In genomic region chr1:172135076-172135672, GRCh38 we compare ENCODE assay signal across 8 cellular contexts.
DNase-seq lines count a peak whose midpoint lies in the region; ATAC-seq, FAIRE-seq and TF ChIP-seq lines count a peak whose summit lies in the region.

No MANE protein-coding gene starts in this region.

- no peak overlapping the region for H3K4me3 ChIP-seq in GM23248
- no peak overlapping the region for H3K4me3 ChIP-seq in WERI-Rb-1 (ENCODE audit: low read depth, low read length)

- peaks cover 8% of the 10 kb centered on the region for H3K79me2 ChIP-seq in GM23248 (ENCODE audit: insufficient read depth)

- no peaks in the 10 kb centered on the region for H3K9me3 ChIP-seq in GM23248 (ENCODE audit: low read depth)
- H3K9me3 ChIP-seq in WERI-Rb-1 (ENCODE audit: severe bottlenecking), result no peaks in the 10 kb centered on the region

- in situ Hi-C loops in GM23248 (cut with MboI), result loop anchor here (5.0 kb wide), 1 partner anchor 257 kb away; no protein-coding TSS in a partner anchor

- H3K4me3 Mint-ChIP-seq in CD14-positive monocyte, result no peak overlapping the region
- H3K4me3 Mint-ChIP-seq in stimulated activated effector memory CD8-positive, alpha-beta T cell treated with anti-CD3 and anti-CD28 coated beads, Interleukin-12 subunit alpha, Interleukin-12 subunit beta, amount 100 ng/mL, for 72 hours, result no peak overlapping the region

- peak; percentile 56 for FAIRE-seq in islet of Langerhans (lab: Jason Lieb, UNC)

- H3K27me3 Mint-ChIP-seq in CD14-positive monocyte (ENCODE audit: low read depth in 3 of 3), result no peaks in the 10 kb centered on the region

- WGBS in GM23248 (ENCODE audit: low coverage in 1 of 2, low lambda C conversion rate in 2 of 2, missing lambda C conversion rate in 2 of 2), 2 experiments, result 91 to 93% methylated on average over 2 of the region's 2 CpGs

- no peak overlapping the region for H3K9ac ChIP-seq in GM23248

- no peak overlapping the region for H2AFZ ChIP-seq in GM23248

- peaks cover 54% of the 10 kb centered on the region for H3K4me1 ChIP-seq in GM23248 (ENCODE audit: insufficient read depth)

- H3K36me3 ChIP-seq in GM23248 (ENCODE audit: low read depth) (peaks cover 20% of the 10 kb centered on the region), WERI-Rb-1 (no peaks in the 10 kb centered on the region)

- H3K27ac ChIP-seq in GM23248, result peak overlapping the region; percentile 98; the same call in 1 of the 2 replicates
- no peak overlapping the region for H3K27ac ChIP-seq in WERI-Rb-1

- intact Hi-C loops in CD14-positive monocyte (cut with micrococcal nuclease), result no loop called here

- peak; percentile 75 for TF ChIP-seq CTCF in CD14-positive monocyte (IDR thresholded peaks at IDR 0.05)
- TF ChIP-seq CTCF in WERI-Rb-1 (IDR thresholded peaks at IDR 0.05; ENCODE audit: low read depth, low read length), result peak; percentile 63

- ATAC-seq in stimulated activated effector memory CD8-positive, alpha-beta T cell treated with anti-CD3 and anti-CD28 coated beads, Interleukin-12 subunit alpha, Interleukin-12 subunit beta, amount 100 ng/mL, for 72 hours, result no peak
- ATAC-seq in GM21786 (IDR thresholded peaks at IDR 0.05; ENCODE audit: unreplicated experiment), result no peak

- no peaks in the 10 kb centered on the region for H3K9me2 ChIP-seq in GM23248 (ENCODE audit: insufficient read depth)

- no peaks in the 10 kb centered on the region for H3K4me1 Mint-ChIP-seq in CD14-positive monocyte
- peaks cover 20% of the 10 kb centered on the region for H3K4me1 Mint-ChIP-seq in stimulated activated effector memory CD8-positive, alpha-beta T cell treated with anti-CD3 and anti-CD28 coated beads, Interleukin-12 subunit alpha, Interleukin-12 subunit beta, amount 100 ng/mL, for 72 hours

- no peaks in the 10 kb centered on the region for H3K27me3 ChIP-seq in GM23248 (replicated peaks; ENCODE audit: insufficient read depth)
- no peaks in the 10 kb centered on the region for H3K27me3 ChIP-seq in WERI-Rb-1 (ENCODE audit: insufficient read depth, low read depth, severe bottlenecking)

- DNase-seq in CD14-positive monocyte (ENCODE audit: low spot score) (no peak), GM23248 (no peak), WERI-Rb-1 (peak; percentile 17), HCEC 1CT (no peak)
- no peak for DNase-seq in stimulated activated CD4-positive, alpha-beta T cell treated with anti-CD3 and anti-CD28 coated beads, Interleukin-2, amount 100 ng/mL, for 24 hours
- no peak for DNase-seq in stimulated activated effector memory CD8-positive, alpha-beta T cell treated with anti-CD3 and anti-CD28 coated beads, Interleukin-12 subunit alpha, Interleukin-12 subunit beta, amount 100 ng/mL, for 72 hours (ENCODE audit: low spot score in 2 of 2)

- peaks cover 56% of the 10 kb centered on the region for H3F3A ChIP-seq in GM23248 (ENCODE audit: insufficient read depth)

- peak overlapping the region; percentile 68 for H3K4me2 ChIP-seq in GM23248 (ENCODE audit: unreplicated experiment)

- no peak overlapping the region for H3K27ac Mint-ChIP-seq in CD14-positive monocyte
- no peak overlapping the region for H3K27ac Mint-ChIP-seq in stimulated activated effector memory CD8-positive, alpha-beta T cell treated with anti-CD3 and anti-CD28 coated beads, Interleukin-12 subunit alpha, Interleukin-12 subunit beta, amount 100 ng/mL, for 72 hours

- H3K36me3 Mint-ChIP-seq in CD14-positive monocyte, result no peaks in the 10 kb centered on the region
- H3K36me3 Mint-ChIP-seq in stimulated activated effector memory CD8-positive, alpha-beta T cell treated with anti-CD3 and anti-CD28 coated beads, Interleukin-12 subunit alpha, Interleukin-12 subunit beta, amount 100 ng/mL, for 72 hours, result no peaks in the 10 kb centered on the region

- no peaks in the 10 kb centered on the region for H3K9me3 Mint-ChIP-seq in CD14-positive monocyte
- no peaks in the 10 kb centered on the region for H3K9me3 Mint-ChIP-seq in stimulated activated effector memory CD8-positive, alpha-beta T cell treated with anti-CD3 and anti-CD28 coated beads, Interleukin-12 subunit alpha, Interleukin-12 subunit beta, amount 100 ng/mL, for 72 hours

- H4K20me1 ChIP-seq in GM23248 (ENCODE audit: insufficient read depth), result no peaks in the 10 kb centered on the region
